8 cellular contexts compared by ENCODE assay signal in genomic region chr5:54310433-54311177, GRCh38. TPM values are rescaled to one million over a fixed set of nuclear protein-coding genes. Genes with fewer than 3 reads are reported as not detected.
A peak's percentile ranks its signal among the peaks of the same experiment; 100 is the strongest.
DNase-seq lines count a peak whose midpoint lies in the region; ATAC-seq, FAIRE-seq and TF ChIP-seq lines count a peak whose summit lies in the region.

ARL15 (minus strand) TSS chr5:54310573.

- peaks cover 3 to 36% of the 10 kb centered on the region in 2 experiments; a peak in 3 of 4 replicates for H3K79me2 ChIP-seq in H1 (ENCODE audit: control insufficient read depth in 1 of 2, insufficient read depth in 2 of 2, low read length in 2 of 2)

- H3K18ac ChIP-seq in H1 (ENCODE audit: extremely low read depth, low read length) = peak within 1 kb of the TSS; percentile 86
- peak within 1 kb of the TSS; percentile 82 to 88 for H3K18ac ChIP-seq in mesenchymal stem cell (ENCODE audit: low read depth in 1 of 2, low read length in 2 of 2)

- H3K36me3 ChIP-seq in H1 (ENCODE audit: control insufficient read depth in 2 of 4, insufficient read depth in 4 of 4, low read length in 3 of 4) (no peaks in the 10 kb centered on the region), mesenchymal stem cell (ENCODE audit: control insufficient read depth in 1 of 2, insufficient read depth in 2 of 2, low read depth in 1 of 2, low read length in 2 of 2) (no peaks in the 10 kb centered on the region)

- H3K9ac ChIP-seq in H1 (replicated peaks in 1 of 4; ENCODE audit: extremely low read depth in 1 of 4, low read depth in 3 of 4, low read length in 3 of 4) (peak within 1 kb of the TSS; percentile 80 to 95 (median 87)), mesenchymal stem cell (ENCODE audit: low read length) (peak within 1 kb of the TSS; percentile 96)

- ATAC-seq in GM21360 (IDR thresholded peaks at IDR 0.05; ENCODE audit: unreplicated experiment) = peak; percentile 94

- H2BK20ac ChIP-seq in H1 (ENCODE audit: low read length) = no peak within 1 kb of the TSS

- H4K20me1 ChIP-seq in H1 (replicated peaks in 1 of 2; ENCODE audit: control insufficient read depth in 1 of 2, insufficient read depth in 2 of 2, low read length in 2 of 2) = peaks cover 0 to 4% of the 10 kb centered on the region in 2 experiments

- no peak for TF ChIP-seq RAD21 in H1 (IDR thresholded peaks at IDR 0.05 in 1 of 2, conservative IDR thresholded peaks at IDR 0.05 in 1 of 2; ENCODE audit: low read depth in 2 of 2, low read length in 2 of 2)

- POLR2A ChIA-PET in H1 (lab: Charles Lee; ENCODE audit: partially characterized antibody) = interaction anchor here (0.6 to 3.0 kb wide), 48 partner anchors 9 to 393 kb away, joined by 3 to 27 read pairs (median 4); partner anchors contain the start of gene SNX18

- H2AK5ac ChIP-seq in H1 (ENCODE audit: low read depth, low read length) (no peak within 1 kb of the TSS), mesenchymal stem cell (ENCODE audit: low read length, severe bottlenecking) (no peak within 1 kb of the TSS)

- peak within 1 kb of the TSS; percentile 82 to 94 for H3K4me2 ChIP-seq in H1 (ENCODE audit: insufficient read depth in 1 of 2, low read depth in 2 of 2, low read length in 2 of 2)
- peak within 1 kb of the TSS; percentile 100 for H3K4me2 ChIP-seq in mesenchymal stem cell (ENCODE audit: low read length, poor library complexity, severe bottlenecking)

- H2BK120ac ChIP-seq in H1 (replicated peaks; ENCODE audit: low read depth, low read length) (no peak within 1 kb of the TSS), mesenchymal stem cell (ENCODE audit: low read depth, low read length) (peak within 1 kb of the TSS; percentile 84)

- H3K23me2 ChIP-seq in H1 (ENCODE audit: low read depth, low read length) = peaks cover 15% of the 10 kb centered on the region

- TF ChIP-seq CTCF in H1 (IDR thresholded peaks at IDR 0.05; ENCODE audit: control extremely low read depth in 1 of 3, insufficient read depth in 1 of 3, low read depth in 1 of 3, low read length in 3 of 3) = no peak

- H4K5ac ChIP-seq in H1 (ENCODE audit: insufficient read length, low read depth, low read length) = peak within 1 kb of the TSS; percentile 50

- H3K27ac ChIP-seq in H1 (ENCODE audit: low read depth, low read length) (peak within 1 kb of the TSS; percentile 60), mesenchymal stem cell (ENCODE audit: low read length, poor library complexity, severe bottlenecking) (peak within 1 kb of the TSS; percentile 89)

- DNase-seq in COLO668 (lab: John Stamatoyannopoulos, UW; ENCODE audit: unreplicated experiment) (peak; percentile 95), HT1080 (ENCODE audit: low read depth) (peak; percentile 97), NOMO-1 treated with DMSO at 0.1 percent for 48 hours (lab: John Stamatoyannopoulos, UW; ENCODE audit: unreplicated experiment) (peak; percentile 97), H1 (ENCODE audit: low read depth in 1 of 2, low spot score in 2 of 2) (peak; percentile 89 to 99), mesenchymal stem cell (peak; percentile 98)
- DNase-seq in activated CD8-positive, alpha-beta memory T cell treated with anti-CD3 and anti-CD28 coated beads for 48 hours (ENCODE audit: low read depth in 2 of 3, low spot score in 2 of 3) = peak; percentile 90 to 93 (median 92)
- DNase-seq in stimulated activated CD8-positive, alpha-beta memory T cell treated with anti-CD3 and anti-CD28 coated beads, Interleukin-12 subunit alpha, Interleukin-12 subunit beta, amount 100 ng/mL, for 4 hours (ENCODE audit: low read depth) = peak; percentile 94

- peak within 1 kb of the TSS; percentile 75 for H3K56ac ChIP-seq in H1 (replicated peaks; ENCODE audit: insufficient read length, low read depth, low read length)

- FAIRE-seq in H1 (lab: Jason Lieb, UNC) = peak; percentile 24

- H2AFZ ChIP-seq in H1 (ENCODE audit: low read length) = peak within 1 kb of the TSS; percentile 91
- H2AFZ ChIP-seq in mesenchymal stem cell (ENCODE audit: low read depth, low read length) = peak within 1 kb of the TSS; percentile 83

- H3K14ac ChIP-seq in H1 (ENCODE audit: insufficient read length) (no peak within 1 kb of the TSS), mesenchymal stem cell (ENCODE audit: low read length in 2 of 2) (peak within 1 kb of the TSS in 1 of 2 experiments; percentile 91)

- H4K91ac ChIP-seq in H1 (replicated peaks; ENCODE audit: insufficient read length, low read length) (peak within 1 kb of the TSS; percentile 87), mesenchymal stem cell (ENCODE audit: low read length) (peak within 1 kb of the TSS; percentile 82)

- peak within 1 kb of the TSS; percentile 81 to 86 (median 84) for H3K4me3 ChIP-seq in H1 (ENCODE audit: extremely low read depth in 1 of 4, insufficient read depth in 2 of 4, low read depth in 3 of 4, low read length in 4 of 4)
- peak within 1 kb of the TSS; percentile 94 for H3K4me3 ChIP-seq in mesenchymal stem cell (ENCODE audit: insufficient read depth in 1 of 2, low read depth in 1 of 2, low read length in 2 of 2)

- H2BK5ac ChIP-seq in H1 (ENCODE audit: low read depth, low read length) = peak within 1 kb of the TSS; percentile 57
- peak within 1 kb of the TSS; percentile 89 for H2BK5ac ChIP-seq in mesenchymal stem cell (ENCODE audit: low read depth, low read length, poor library complexity, severe bottlenecking)

- H3K4ac ChIP-seq in H1 (replicated peaks; ENCODE audit: insufficient read length, low read depth, low read length) (no peak within 1 kb of the TSS), mesenchymal stem cell (ENCODE audit: low read depth in 1 of 2, low read length in 2 of 2) (peak within 1 kb of the TSS; percentile 68 to 89)

- H3K9me3 ChIP-seq in H1 (ENCODE audit: insufficient read depth in 2 of 2, low read depth in 1 of 2, low read length in 1 of 2) = no peaks in the 10 kb centered on the region
- no peaks in the 10 kb centered on the region for H3K9me3 ChIP-seq in mesenchymal stem cell (ENCODE audit: control insufficient read depth, low read length)

- peak; percentile 100 for TF ChIP-seq POLR2A in H1 (IDR thresholded peaks at IDR 0.05; ENCODE audit: control extremely low read depth in 1 of 2, low read depth in 2 of 2, low read length in 2 of 2)

- H2BK15ac ChIP-seq in H1 (ENCODE audit: low read length) (peak within 1 kb of the TSS; percentile 16; the same call in 1 of the 2 replicates), mesenchymal stem cell (ENCODE audit: low read depth, poor library complexity, severe bottlenecking) (peak within 1 kb of the TSS; percentile 73)

- WGBS in H1 (ENCODE audit: extremely low coverage in 1 of 2, insufficient coverage in 1 of 2, insufficient read length in 1 of 2, insufficient replicate concordance in 2 of 2, low coverage in 1 of 2, low lambda C conversion rate in 2 of 2, missing lambda C conversion rate in 1 of 2), 2 experiments = 1% methylated on average over 50 of the region's 51 CpGs; no CpG with 5 or more reads in 1 of the 2 experiments
- under 1% methylated on average over 51 of the region's 51 CpGs for WGBS in mesenchymal stem cell

- H3K27me3 ChIP-seq in H1 (replicated peaks in 1 of 4; ENCODE audit: control insufficient read depth in 3 of 4, extremely low read depth in 1 of 4, insufficient read depth in 3 of 4, low read length in 3 of 4) (peaks cover 0 to 2% (median 0%) of the 10 kb centered on the region in 4 experiments; a peak in 1 of 7 replicates), mesenchymal stem cell (ENCODE audit: control insufficient read depth in 1 of 2, insufficient read depth in 1 of 2, low read length in 2 of 2) (no peaks in the 10 kb centered on the region)

- H4K8ac ChIP-seq in H1 (ENCODE audit: extremely low read depth, insufficient read depth, low read length) (peak within 1 kb of the TSS; percentile 89; the same call in 1 of the 2 replicates), mesenchymal stem cell (ENCODE audit: low read length) (peak within 1 kb of the TSS; percentile 55)

- no peak for TF ChIP-seq EP300 in H1 (IDR thresholded peaks at IDR 0.05; ENCODE audit: borderline replicate concordance in 1 of 2, low read depth in 2 of 2, low read length in 2 of 2)

- peaks cover 0 to 6% (median 3%) of the 10 kb centered on the region in 4 experiments; a peak in 4 of 7 replicates for H3K4me1 ChIP-seq in H1 (replicated peaks in 1 of 4; ENCODE audit: control insufficient read depth in 3 of 4, insufficient read depth in 4 of 4, low read length in 3 of 4)
- peaks cover 2% of the 10 kb centered on the region for H3K4me1 ChIP-seq in mesenchymal stem cell (ENCODE audit: control insufficient read depth, insufficient read depth, low read depth, low read length)

- H3K79me1 ChIP-seq in H1 (ENCODE audit: low read depth, low read length) (no peaks in the 10 kb centered on the region), mesenchymal stem cell (replicated peaks; ENCODE audit: low read length, poor library complexity, severe bottlenecking) (peaks cover 8% of the 10 kb centered on the region)

- CTCF ChIA-PET in H1 (lab: Charles Lee; ENCODE audit: partially characterized antibody) = interaction anchor here (0.7 to 4.2 kb wide), 14 partner anchors 9 to 179 kb away, joined by 3 to 26 read pairs (median 4); no protein-coding TSS in a partner anchor

- no peak within 1 kb of the TSS for H3K23ac ChIP-seq in H1 (ENCODE audit: insufficient read length)
- peak within 1 kb of the TSS; percentile 77 to 96 for H3K23ac ChIP-seq in mesenchymal stem cell (ENCODE audit: low read length in 2 of 2)

- H2BK12ac ChIP-seq in H1 (ENCODE audit: low read depth, low read length) = peak within 1 kb of the TSS; percentile 82
- H2BK12ac ChIP-seq in mesenchymal stem cell (ENCODE audit: low read length in 2 of 2) = peak within 1 kb of the TSS; percentile 15 to 70

TF ChIP-seq in H1, 55 proteins besides CTCF, POLR2A, EP300 and RAD21 (continues in another document):
- TF ChIP-seq SRF (IDR thresholded peaks at IDR 0.05; ENCODE audit: low read depth, low read length) = no peak

RNA-seq across cellular contexts. Expression of gene ARL15, which starts in this region (rescaled TPM):
- total RNA-seq in HT1080 (2014; rRNA removed; shearing (Covaris generic)) = 7.2 and 7.9 TPM in 2 replicates
- 9.7 and 11.8 TPM in 2 replicates for polyA plus RNA-seq in HT1080 (2015; cell fraction: cytosol; rRNA removed)
- polyA plus RNA-seq in HT1080 (2015; cell fraction: nucleus; rRNA removed) = 5.8 and 7.3 TPM in 2 replicates
- total RNA-seq in H1 (2021; fragmentation: NEBNext Ultra II Directional; extraction: Animal tissue kit (Norgen Biotek cat#: 25700)) = 21.2 and 22.5 TPM in 2 replicates
- polyA plus RNA-seq in H1 (2011; rRNA removed) = 7.6 and 9.9 TPM in 2 replicates
- 9.6 TPM for polyA plus RNA-seq in H1 (2011; cell fraction: cytosol; rRNA removed)
- polyA plus RNA-seq in H1 (2011; cell fraction: nucleus; rRNA removed) = 17.3 TPM
- 9.6 to 15.4 TPM (median 12.0 TPM) in 4 replicates for polyA plus RNA-seq in H1 (2012, experiment 1 of 2)
- 1.8 TPM for polyA plus RNA-seq in H1 (2012, experiment 2 of 2)
- polyA plus RNA-seq in H1 (2013, experiment 1 of 2) = 13.6 TPM
- 13.9 TPM for polyA plus RNA-seq in H1 (2013, experiment 2 of 2)
- polyA minus RNA-seq in H1 (2011; rRNA and poly(A)+ RNA removed) = 55.0 and 72.9 TPM in 2 replicates
- 14.3 TPM for polyA minus RNA-seq in H1 (2011; cell fraction: cytosol; rRNA and poly(A)+ RNA removed)
- 145 TPM for polyA minus RNA-seq in H1 (2011; cell fraction: nucleus; rRNA and poly(A)+ RNA removed)
- polyA plus RNA-seq in mesenchymal stem cell (2013, experiment 1 of 2) = 13.9 TPM
- 14.1 TPM for polyA plus RNA-seq in mesenchymal stem cell (2013, experiment 2 of 2)

Comparison
In these comparisons a context has a peak if more than half of its experiments do, and no peak if none do; other contexts are left out.
1. Peak in every context shown above with its lines: DNase-seq, ATAC-seq, H3K4me3 ChIP-seq and H3K27ac ChIP-seq.